Comparison of ENCODE assay signal across 15 cellular contexts in the genomic region with DNA sequence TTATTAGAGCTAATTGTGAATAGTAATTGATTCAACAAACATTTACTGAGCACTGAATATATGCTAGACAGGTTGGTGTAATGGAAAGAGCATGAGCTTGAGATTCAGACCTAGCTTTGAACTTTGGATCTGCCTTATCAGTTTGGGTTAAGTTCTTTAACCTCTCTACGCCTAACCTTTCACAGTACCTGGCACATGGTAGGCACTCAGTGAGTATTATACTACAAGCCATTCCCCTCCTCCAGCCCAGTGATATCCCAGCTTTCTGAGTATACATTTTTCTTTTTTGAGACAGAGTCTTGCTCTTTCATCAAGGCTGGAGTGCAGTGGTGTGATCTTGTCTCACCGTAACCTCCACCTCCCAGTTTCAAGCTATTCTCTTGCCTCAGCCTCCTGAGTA. TPM values are rescaled to one million over a fixed set of nuclear protein-coding genes. Genes with fewer than 3 reads are reported as not detected.
DNase-seq lines count a peak whose midpoint lies in the region; ATAC-seq and TF ChIP-seq lines count a peak whose summit lies in the region.
"Had no signal": no experiment of that assay in that cellular context is flagged by ENCODE, and none has a peak within 500 bp of the region (broad histone marks: within the 10 kb centered on the region; RNA-seq: fewer than 3 reads in every experiment).

No MANE protein-coding gene starts in this region.

- H3K4me3 ChIP-seq in hepatocyte (no peak overlapping the region), right lobe of liver (no peak overlapping the region)
- H3K4me3 ChIP-seq: BLaER1 had no signal

- H3K36me3 ChIP-seq in hepatocyte (replicated peaks; ENCODE audit: insufficient read depth, low read depth) = no peaks in the 10 kb centered on the region
- peaks cover 0 to 23% (median 12%) of the 10 kb centered on the region in 4 donors for H3K36me3 ChIP-seq in right lobe of liver

- ATAC-seq in right lobe of liver (peak; percentile 98 to 100 (median 99)), HG03045 (IDR thresholded peaks at IDR 0.05; ENCODE audit: unreplicated experiment) (no peak)
- ATAC-seq: HCT116 had no signal

- H2AFZ ChIP-seq in hepatocyte = no peak overlapping the region

- CTCF ChIA-PET in activated naive CD4-positive, alpha-beta T cell treated with anti-CD3 and anti-CD28 coated beads for 36 hours (lab: Charles Lee) = no interaction called here

- TF ChIP-seq CTCF in hepatocyte (IDR thresholded peaks at IDR 0.05; ENCODE audit: poor library complexity) = no peak
- no peak for TF ChIP-seq CTCF in right lobe of liver (IDR thresholded peaks at IDR 0.05)

- H3K9me2 ChIP-seq in hepatocyte (replicated peaks; ENCODE audit: insufficient read depth) = no peaks in the 10 kb centered on the region

- TF ChIP-seq POLR2A in right lobe of liver (IDR thresholded peaks at IDR 0.05) = no peak

- no peaks in the 10 kb centered on the region for H3K27me3 Mint-ChIP-seq in activated naive CD4-positive, alpha-beta T cell treated with anti-CD3 and anti-CD28 coated beads for 36 hours (ENCODE audit: low read depth)
- H3K27me3 Mint-ChIP-seq: CD8-positive, alpha-beta memory T cell had no signal

- no peaks in the 10 kb centered on the region for H4K20me1 ChIP-seq in hepatocyte (ENCODE audit: insufficient read depth, poor library complexity, severe bottlenecking)
- H4K20me1 ChIP-seq: BLaER1 had no signal

- H3K27ac ChIP-seq in hepatocyte (peak overlapping the region; percentile 76), right lobe of liver (peak overlapping the region in 2 of 3 donors; percentile 73 to 81)
- H3K27ac ChIP-seq: 22Rv1, BLaER1 had no signal

- peaks cover 8% of the 10 kb centered on the region for H3K36me3 Mint-ChIP-seq in activated naive CD4-positive, alpha-beta T cell treated with anti-CD3 and anti-CD28 coated beads for 36 hours (ENCODE audit: low read depth)

- 84% methylated on average over 2 of the region's 2 CpGs for WGBS in hepatocyte (ENCODE audit: low lambda C conversion rate, missing lambda C conversion rate)
- 32% methylated on average over 2 of the region's 2 CpGs for WGBS in right lobe of liver (ENCODE audit: insufficient coverage, low coverage, low lambda C conversion rate, missing lambda C conversion rate)

- no peak overlapping the region for H3K4me3 Mint-ChIP-seq in activated naive CD4-positive, alpha-beta T cell treated with anti-CD3 and anti-CD28 coated beads for 36 hours
- H3K4me3 Mint-ChIP-seq: CD8-positive, alpha-beta memory T cell had no signal

- DNase-seq in activated naive CD4-positive, alpha-beta T cell treated with anti-CD3 and anti-CD28 coated beads for 36 hours = no peak
- no peak for DNase-seq in activated naive CD4-positive, alpha-beta T cell treated with Interleukin-2 at 50 U/mL for 16 hours
- DNase-seq in hepatocyte (ENCODE audit: low spot score) (peak; percentile 25), right lobe of liver (peak in 1 of 3 donors; percentile 65), NOMO-1 treated with DMSO at 0.1 percent for 48 hours (lab: John Stamatoyannopoulos, UW; ENCODE audit: unreplicated experiment) (no peak), NCI-H510A treated with DMSO at 0.1 percent for 48 hours (lab: John Stamatoyannopoulos, UW) (no peak), Ammon's horn (ENCODE audit: low spot score) (no peak)
- DNase-seq: Caco-2; CD8-positive, alpha-beta memory T cell; DND-41; GDM1 had no signal

- H3K9me3 ChIP-seq in hepatocyte (ENCODE audit: low read depth) (no peaks in the 10 kb centered on the region), right lobe of liver (no peaks in the 10 kb centered on the region)
- H3K9me3 ChIP-seq: BLaER1, Caco-2 had no signal

- no peaks in the 10 kb centered on the region for H3K27me3 ChIP-seq in hepatocyte
- no peaks in the 10 kb centered on the region for H3K27me3 ChIP-seq in right lobe of liver
- H3K27me3 ChIP-seq: BLaER1 had no signal

- no peaks in the 10 kb centered on the region for H3K9me3 Mint-ChIP-seq in activated naive CD4-positive, alpha-beta T cell treated with anti-CD3 and anti-CD28 coated beads for 36 hours
- H3K9me3 Mint-ChIP-seq: CD8-positive, alpha-beta memory T cell had no signal

- peaks cover 7% of the 10 kb centered on the region for H3K79me2 ChIP-seq in hepatocyte

- intact Hi-C loops in activated naive CD4-positive, alpha-beta T cell treated with anti-CD3 and anti-CD28 coated beads for 36 hours (cut with micrococcal nuclease) = no loop called here
- intact Hi-C loops in right lobe of liver (cut with DNase I) = no loop called here

- H3K4me1 ChIP-seq in hepatocyte (ENCODE audit: insufficient read depth) (peaks cover 3% of the 10 kb centered on the region), right lobe of liver (peaks cover 0 to 31% (median 5%) of the 10 kb centered on the region in 4 donors)
- H3K4me1 ChIP-seq: BLaER1 had no signal

- H3K4me1 Mint-ChIP-seq in activated naive CD4-positive, alpha-beta T cell treated with anti-CD3 and anti-CD28 coated beads for 36 hours (ENCODE audit: low read depth) = no peaks in the 10 kb centered on the region
- H3K4me1 Mint-ChIP-seq: CD8-positive, alpha-beta memory T cell had no signal

- H3K27ac Mint-ChIP-seq in activated naive CD4-positive, alpha-beta T cell treated with anti-CD3 and anti-CD28 coated beads for 36 hours = peak overlapping the region; percentile 26

- peak overlapping the region; percentile 1 for H3K4me2 ChIP-seq in hepatocyte
- H3K4me2 ChIP-seq: BLaER1 had no signal

RNA-seq across cellular contexts. Expression of gene FAM177A1, which starts 32.0 kb away (rescaled TPM):
- 10 to 100 TPM; 55.0 to 58.5 TPM for total RNA-seq in activated naive CD4-positive, alpha-beta T cell treated with anti-CD3 and anti-CD28 coated beads for 36 hours
- total RNA-seq in hepatocyte (69.4 and 100 TPM in 2 replicates), right lobe of liver (10 to 100 TPM; 44.2 to 48.4 (median 47.2) TPM)
- polyA plus RNA-seq in hepatocyte = 132 and 153 TPM in 2 replicates

RNA-seq across cellular contexts. Expression of gene PPP2R3C, which starts 43.7 kb away (rescaled TPM):
- total RNA-seq in activated naive CD4-positive, alpha-beta T cell treated with anti-CD3 and anti-CD28 coated beads for 36 hours = 10 to 100 TPM; 44.5 to 47.5 TPM
- total RNA-seq in hepatocyte (38.5 and 53.7 TPM in 2 replicates), right lobe of liver (10 to 100 TPM in 2 of 6 experiments, 1 to 10 TPM in 4; 6.8 to 15.6 (median 9.4) TPM)
- polyA plus RNA-seq in hepatocyte = 36.1 and 40.7 TPM in 2 replicates

RNA-seq across cellular contexts. Expression of gene PRORP, which starts 44.3 kb away (rescaled TPM):
- 10 to 100 TPM; 37.9 to 40.8 TPM for total RNA-seq in activated naive CD4-positive, alpha-beta T cell treated with anti-CD3 and anti-CD28 coated beads for 36 hours
- 39.9 and 48.2 TPM in 2 replicates for total RNA-seq in hepatocyte
- 19.8 and 25.8 TPM in 2 replicates for polyA plus RNA-seq in hepatocyte
- total RNA-seq in right lobe of liver = 10 to 100 TPM; 15.2 to 22.2 (median 19.7) TPM
